ENCODE assay signal across 24 cellular contexts in the genomic region with DNA sequence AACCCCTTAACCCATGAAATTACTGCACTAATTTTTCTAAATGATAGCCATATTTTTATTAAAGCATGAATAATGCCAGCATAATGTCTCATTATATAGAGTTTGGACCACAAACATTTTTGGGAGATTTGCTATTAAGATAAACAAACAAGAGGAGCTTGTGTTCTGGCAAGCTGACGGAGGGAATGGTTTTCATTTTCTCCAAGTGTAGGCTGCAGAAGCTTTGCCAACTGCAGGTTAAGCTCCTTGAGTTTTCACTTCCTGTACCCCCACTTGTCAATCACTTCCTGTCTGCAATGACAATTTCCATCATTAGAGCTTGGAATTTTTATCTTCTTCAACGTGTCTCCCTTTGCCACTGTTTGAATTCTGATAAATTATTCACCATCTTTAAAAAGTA. TPM values are rescaled to one million over a fixed set of nuclear protein-coding genes. Genes with fewer than 3 reads are reported as not detected.
DNase-seq lines count a peak whose midpoint lies in the region; TF ChIP-seq lines count a peak whose summit lies in the region.
"Had no signal": no experiment of that assay in that cellular context is flagged by ENCODE, and none has a peak within 500 bp of the region (broad histone marks: within the 10 kb centered on the region; RNA-seq: fewer than 3 reads in every experiment).

No MANE protein-coding gene starts in this region.

- CTCF ChIA-PET in activated naive CD4-positive, alpha-beta T cell treated with anti-CD3 and anti-CD28 coated beads, Interleukin-2, amount 10 ng/mL, durations not matched to agents 7 days and 5 days (lab: Charles Lee): no interaction called here

- H3K27ac ChIP-seq in SK-N-MC: peak overlapping the region; percentile 93
- H3K27ac ChIP-seq in osteoblast (ENCODE audit: low read depth, low read length): peak overlapping the region; percentile 76
- H3K27ac ChIP-seq: ascending aorta, WERI-Rb-1 had no signal

- H3K4me1 Mint-ChIP-seq in activated naive CD4-positive, alpha-beta T cell treated with anti-CD3 and anti-CD28 coated beads, Interleukin-2, amount 10 ng/mL, durations not matched to agents 7 days and 5 days: no peaks in the 10 kb centered on the region
- H3K4me1 Mint-ChIP-seq: activated naive CD4-positive, alpha-beta T cell treated with anti-CD3 and anti-CD28 coated beads, Interleukin-2, amount 50 U/mL, for 24 hours had no signal

- H3K27ac Mint-ChIP-seq in activated naive CD4-positive, alpha-beta T cell treated with anti-CD3 and anti-CD28 coated beads, Interleukin-2, amount 10 ng/mL, durations not matched to agents 7 days and 5 days: no peak overlapping the region
- H3K27ac Mint-ChIP-seq: activated naive CD4-positive, alpha-beta T cell treated with anti-CD3 and anti-CD28 coated beads, Interleukin-2, amount 50 U/mL, for 24 hours; activated T-helper 1 cell treated with anti-CD3 and anti-CD28 coated beads, Interleukin-12 subunit alpha, Interleukin-12 subunit beta, Interleukin-2, Interleukin-4 antibody, amounts not matched to agents 30 ng/mL and 10 ng/mL and 1 ng/mL, durations not matched to agents 14 hours and 24 hours and 36 hours; CD4-positive, alpha-beta T cell; H9 had no signal

- TF ChIP-seq CTCF in fibroblast of the aortic adventitia (IDR thresholded peaks at IDR 0.05; ENCODE audit: insufficient read depth, low read length) (no peak), osteoblast (IDR thresholded peaks at IDR 0.05; ENCODE audit: extremely low read depth, low read depth, low read length) (no peak)

- H3K4me2 ChIP-seq in osteoblast (ENCODE audit: insufficient read depth, low read length): peak overlapping the region; percentile 75

- no peaks in the 10 kb centered on the region for H3K36me3 Mint-ChIP-seq in activated naive CD4-positive, alpha-beta T cell treated with anti-CD3 and anti-CD28 coated beads, Interleukin-2, amount 10 ng/mL, durations not matched to agents 7 days and 5 days
- H3K36me3 Mint-ChIP-seq: activated naive CD4-positive, alpha-beta T cell treated with anti-CD3 and anti-CD28 coated beads, Interleukin-2, amount 50 U/mL, for 24 hours had no signal

- H3K27me3 Mint-ChIP-seq in activated naive CD4-positive, alpha-beta T cell treated with anti-CD3 and anti-CD28 coated beads, Interleukin-2, amount 10 ng/mL, durations not matched to agents 7 days and 5 days: peaks cover 38% of the 10 kb centered on the region

- no peaks in the 10 kb centered on the region for H3K27me3 ChIP-seq in osteoblast (ENCODE audit: insufficient read depth, low read length)
- H3K27me3 ChIP-seq: ascending aorta had no signal

- H3K36me3 ChIP-seq in SK-N-MC (ENCODE audit: insufficient read depth, low read length) (peaks cover 11% of the 10 kb centered on the region; the same call in 1 of the 2 replicates), osteoblast (ENCODE audit: insufficient read depth, low read length) (no peaks in the 10 kb centered on the region)
- H3K36me3 ChIP-seq: ascending aorta, WERI-Rb-1 had no signal

- H3K9ac ChIP-seq in SK-N-MC (ENCODE audit: insufficient read length): no peak overlapping the region

- peaks cover 80% of the 10 kb centered on the region for H3K4me1 ChIP-seq in osteoblast (ENCODE audit: insufficient read depth, low read length)

- peaks cover 83% of the 10 kb centered on the region for H3K79me2 ChIP-seq in osteoblast (ENCODE audit: insufficient read depth, low read length)

- H3K4me3 ChIP-seq in SK-N-MC: peak overlapping the region; percentile 44
- no peak overlapping the region for H3K4me3 ChIP-seq in fibroblast of the aortic adventitia (ENCODE audit: low read depth, low read length)
- H3K4me3 ChIP-seq in osteoblast (ENCODE audit: insufficient read depth, low read length): peak overlapping the region; percentile 60
- H3K4me3 ChIP-seq: ascending aorta had no signal

- H3K9me3 ChIP-seq in SK-N-MC (ENCODE audit: low read depth, low read length): no peaks in the 10 kb centered on the region
- H3K9me3 ChIP-seq in osteoblast (ENCODE audit: low read depth, low read length): no peaks in the 10 kb centered on the region
- H3K9me3 ChIP-seq: ascending aorta had no signal

- no peaks in the 10 kb centered on the region for H3K9me3 Mint-ChIP-seq in activated naive CD4-positive, alpha-beta T cell treated with anti-CD3 and anti-CD28 coated beads, Interleukin-2, amount 10 ng/mL, durations not matched to agents 7 days and 5 days
- H3K9me3 Mint-ChIP-seq: activated naive CD4-positive, alpha-beta T cell treated with anti-CD3 and anti-CD28 coated beads, Interleukin-2, amount 50 U/mL, for 24 hours; activated T-helper 1 cell treated with anti-CD3 and anti-CD28 coated beads, Interleukin-12 subunit alpha, Interleukin-12 subunit beta, Interleukin-2, Interleukin-4 antibody, amounts not matched to agents 30 ng/mL and 10 ng/mL and 1 ng/mL, durations not matched to agents 14 hours and 24 hours and 36 hours; CD4-positive, alpha-beta T cell; H9 had no signal

- no peak overlapping the region for H2AFZ ChIP-seq in osteoblast (ENCODE audit: low read length)

- H3K4me3 Mint-ChIP-seq in activated naive CD4-positive, alpha-beta T cell treated with anti-CD3 and anti-CD28 coated beads, Interleukin-2, amount 10 ng/mL, durations not matched to agents 7 days and 5 days: no peak overlapping the region
- H3K4me3 Mint-ChIP-seq: activated naive CD4-positive, alpha-beta T cell treated with anti-CD3 and anti-CD28 coated beads, Interleukin-2, amount 50 U/mL, for 24 hours; activated T-helper 1 cell treated with anti-CD3 and anti-CD28 coated beads, Interleukin-12 subunit alpha, Interleukin-12 subunit beta, Interleukin-2, Interleukin-4 antibody, amounts not matched to agents 30 ng/mL and 10 ng/mL and 1 ng/mL, durations not matched to agents 14 hours and 24 hours and 36 hours; CD4-positive, alpha-beta T cell had no signal

- H4K20me1 ChIP-seq in osteoblast (ENCODE audit: insufficient read depth, low read length): peaks cover 5% of the 10 kb centered on the region

- DNase-seq in AG08395 (ENCODE audit: low spot score): peak; percentile 26
- no peak for DNase-seq in SK-N-MC (ENCODE audit: low read depth, low spot score)
- DNase-seq in fibroblast of the aortic adventitia (ENCODE audit: low read depth): peak; percentile 63
- DNase-seq in osteoblast (ENCODE audit: insufficient read length, low spot score, missing footprints): peak; percentile 69
- DNase-seq in SHP77 treated with DMSO at 0.1 percent for 48 hours (lab: John Stamatoyannopoulos, UW): no peak
- no peak for DNase-seq in activated naive CD4-positive, alpha-beta T cell treated with anti-CD3 and anti-CD28 coated beads, Interleukin-2, amount 10 ng/mL, durations not matched to agents 7 days and 5 days
- no peak for DNase-seq in DMS 273 (lab: John Stamatoyannopoulos, UW; ENCODE audit: unreplicated experiment)
- DNase-seq: activated CD4-positive, alpha-beta T cell treated with anti-CD3 and anti-CD28 coated beads, Interleukin-2, amount 50 U/mL, for 1 hour; CD4-positive, alpha-beta T cell; cerebellar nuclear complex; DMS 273 treated with DMSO at 0.1 percent for 48 hours; NCI-H1417; NCI-H446 treated with DMSO at 0.1 percent for 48 hours; NK-92 treated with Interleukin-12 subunit alpha and Interleukin-12 subunit beta, amount 100 ng/mL, for 24 hours; stimulated activated CD4-positive, alpha-beta T cell treated with anti-CD3 and anti-CD28 coated beads, Interleukin-15, amount 100 ng/mL, for 24 hours; T-helper 2 cell; WERI-Rb-1 had no signal

RNA-seq across cellular contexts. Expression of a gene that starts 13.4 kb away (rescaled TPM):
- 5.2 and 14.7 TPM in 2 replicates for total RNA-seq in fibroblast of the aortic adventitia (ENCODE audit: low replicate concordance)
- total RNA-seq in osteoblast: 31.8 and 35.4 TPM in 2 replicates
- total RNA-seq: activated T-helper 1 cell treated with anti-CD3 and anti-CD28 coated beads, Interleukin-12 subunit alpha, Interleukin-12 subunit beta, Interleukin-2, Interleukin-4 antibody, amounts not matched to agents 30 ng/mL and 10 ng/mL and 1 ng/mL, durations not matched to agents 14 hours and 24 hours and 36 hours; CD4-positive, alpha-beta T cell; epithelial cell of proximal tubule; left lobe of liver; M059J had no signal

Comparison
In these comparisons a context has a peak if more than half of its experiments do, and no peak if none do; other contexts are left out.
1. DNase-seq: peak in AG08395 (single experiment), fibroblast of the aortic adventitia (single experiment) and osteoblast (single experiment); none in SK-N-MC (single experiment), SHP77 treated with DMSO at 0.1 percent for 48 hours (single experiment), activated naive CD4-positive, alpha-beta T cell treated with anti-CD3 and anti-CD28 coated beads, Interleukin-2, amount 10 ng/mL, durations not matched to agents 7 days and 5 days (single experiment) and DMS 273 (single experiment).